Comparison of ENCODE assay signal across 18 cellular contexts in genomic region chr12:78385541-78385940, GRCh38.
DNase-seq lines count a peak whose midpoint lies in the region; TF ChIP-seq lines count a peak whose summit lies in the region.
"Had no signal": no experiment of that assay in that cellular context is flagged by ENCODE, and none has a peak within 500 bp of the region (broad histone marks: within the 10 kb centered on the region; RNA-seq: fewer than 3 reads in every experiment).

No MANE protein-coding gene starts in this region.

- CTCF ChIA-PET in MCF 10A (lab: Yijun Ruan, JAX), result no interaction called here
- CTCF ChIA-PET in mammary epithelial cell (lab: Charles Lee; ENCODE audit: low non-redundant PET), result no interaction called here
- CTCF ChIA-PET in PC-9 (lab: Charles Lee), result no interaction called here

- H3K4me1 Mint-ChIP-seq in MCF 10A (ENCODE audit: insufficient read depth, unreplicated experiment), result peaks cover 12% of the 10 kb centered on the region

- H3K36me3 ChIP-seq in mammary epithelial cell (ENCODE audit: insufficient read depth, low read length) (no peaks in the 10 kb centered on the region), PC-9 (ENCODE audit: low read depth) (no peaks in the 10 kb centered on the region)

- H3K27ac Mint-ChIP-seq in MCF 10A (ENCODE audit: low read depth, unreplicated experiment), result no peak overlapping the region

- no peaks in the 10 kb centered on the region for H4K20me1 ChIP-seq in mammary epithelial cell (ENCODE audit: insufficient read depth, low read length)
- H4K20me1 ChIP-seq in PC-9 (ENCODE audit: insufficient read depth), result no peaks in the 10 kb centered on the region

- H3K4me1 ChIP-seq in mammary epithelial cell (ENCODE audit: insufficient read depth, low read length) (no peaks in the 10 kb centered on the region), PC-9 (replicated peaks; ENCODE audit: insufficient read depth) (no peaks in the 10 kb centered on the region)

- no peak overlapping the region for H3K27ac ChIP-seq in mammary epithelial cell (ENCODE audit: insufficient read depth, low read depth, low read length)
- H3K27ac ChIP-seq in PC-9, result no peak overlapping the region
- H3K27ac ChIP-seq: 22Rv1, C4-2B had no signal

- H3K27me3 ChIP-seq in mammary epithelial cell (ENCODE audit: insufficient read depth, low read length) (no peaks in the 10 kb centered on the region), PC-9 (ENCODE audit: insufficient read depth, low read depth) (no peaks in the 10 kb centered on the region)

- in situ Hi-C loops in mammary epithelial cell (cut with MboI; ENCODE audit: low sequenced_read_pairs in 2 of 2), result no loop called here

- no peak overlapping the region for H3K9ac ChIP-seq in mammary epithelial cell (ENCODE audit: insufficient read depth, low read length)

- no peaks in the 10 kb centered on the region for H3K27me3 Mint-ChIP-seq in MCF 10A (ENCODE audit: insufficient read depth, unreplicated experiment)

- intact Hi-C loops in MCF 10A (cut with micrococcal nuclease) (no loop called here), mammary epithelial cell (cut with micrococcal nuclease) (no loop called here), PC-9 (cut with micrococcal nuclease; ENCODE audit: unreplicated experiment) (no loop called here)

- H3K9me3 Mint-ChIP-seq in MCF 10A (ENCODE audit: unreplicated experiment), result no peaks in the 10 kb centered on the region

- H3K36me3 Mint-ChIP-seq in MCF 10A (ENCODE audit: insufficient read depth, unreplicated experiment), result no peaks in the 10 kb centered on the region

- H2AFZ ChIP-seq in mammary epithelial cell (ENCODE audit: low read depth, low read length) (no peak overlapping the region), PC-9 (no peak overlapping the region)

- H3F3A ChIP-seq in PC-9 (ENCODE audit: insufficient read depth, low read depth), result no peaks in the 10 kb centered on the region

- H3K4me2 ChIP-seq in mammary epithelial cell (ENCODE audit: insufficient read depth, low read depth, low read length) (no peak overlapping the region), PC-9 (no peak overlapping the region)

- H3K9me3 ChIP-seq in mammary epithelial cell (replicated peaks; ENCODE audit: insufficient read depth, low read length) (no peaks in the 10 kb centered on the region), PC-9 (ENCODE audit: insufficient read depth, low read depth) (no peaks in the 10 kb centered on the region)

- H3K4me3 ChIP-seq in mammary epithelial cell (replicated peaks in 1 of 3; ENCODE audit: insufficient read depth in 1 of 3, low read depth in 2 of 3, low read length in 3 of 3) (no peak overlapping the region), fibroblast of the aortic adventitia (ENCODE audit: low read depth, low read length) (no peak overlapping the region), PC-9 (no peak overlapping the region)

- no peak overlapping the region for H3K4me3 Mint-ChIP-seq in MCF 10A (ENCODE audit: unreplicated experiment)

- no peaks in the 10 kb centered on the region for H3K79me2 ChIP-seq in mammary epithelial cell (ENCODE audit: insufficient read depth, low read length)
- no peaks in the 10 kb centered on the region for H3K79me2 ChIP-seq in PC-9 (ENCODE audit: low read depth)

- 0% methylated on average over 2 of the region's 2 CpGs for WGBS in mammary epithelial cell (ENCODE audit: low coverage, missing lambda C conversion rate)

- DNase-seq in MCF 10A (ENCODE audit: unreplicated experiment), result peak; percentile 30
- no peak for DNase-seq in mammary epithelial cell
- peak; percentile 24 for DNase-seq in amniotic epithelial cell (ENCODE audit: low read depth)
- DNase-seq in fibroblast of the aortic adventitia (ENCODE audit: low read depth), result peak; percentile 29
- DNase-seq in superior temporal gyrus (ENCODE audit: extremely low spot score), result peak; percentile 24
- no peak for DNase-seq in iPS-NIHi7 (ENCODE audit: extremely low spot score)
- DNase-seq in effector CD4-positive, alpha-beta T cell, result no peak
- DNase-seq in PC-9, result no peak
- DNase-seq: COR-L47, DMS153, KBM-7, NCI-H1092, NCI-H1694 treated with DMSO at 0.1 percent for 48 hours, NCI-H446 treated with DMSO at 0.1 percent for 48 hours, NCI-H774, Right ventricle myocardium superior had no signal

- BruUV-seq in MCF 10A (replicated peaks; lab: Mats Ljungman, UMichigan) (no TSS peak), mammary epithelial cell (replicated peaks; lab: Mats Ljungman, UMichigan) (no TSS peak), PC-9 (replicated peaks; lab: Mats Ljungman, UMichigan) (no TSS peak)

- no peaks in the 10 kb centered on the region for H3K9me2 ChIP-seq in PC-9 (ENCODE audit: insufficient read depth)

- TF ChIP-seq CTCF in MCF 10A (IDR thresholded peaks at IDR 0.05; ENCODE audit: unreplicated experiment), result no peak
- TF ChIP-seq CTCF in mammary epithelial cell (conservative IDR thresholded peaks at IDR 0.05 in 1 of 2, IDR thresholded peaks at IDR 0.05 in 1 of 2; ENCODE audit: extremely low read depth in 1 of 2, insufficient read depth in 1 of 2, low read depth in 1 of 2, low read length in 2 of 2), result no peak
- no peak for TF ChIP-seq CTCF in fibroblast of the aortic adventitia (IDR thresholded peaks at IDR 0.05; ENCODE audit: insufficient read depth, low read length)
- no peak for TF ChIP-seq CTCF in PC-9 (conservative IDR thresholded peaks at IDR 0.05)

- dilution Hi-C loops in mammary epithelial cell (cut with HindIII; ENCODE audit: low sequenced_read_pairs), result no loop called here

- POLR2A ChIA-PET in MCF 10A (lab: Yijun Ruan, JAX), result no interaction called here
- POLR2A ChIA-PET in PC-9 (lab: Charles Lee; ENCODE audit: unreplicated experiment), result no interaction called here

Comparison
In these comparisons a context has a peak if more than half of its experiments do, and no peak if none do; other contexts are left out.
1. DNase-seq: peak in MCF 10A (single experiment), amniotic epithelial cell (single experiment), fibroblast of the aortic adventitia (single experiment) and superior temporal gyrus (single experiment); none in mammary epithelial cell (single experiment), iPS-NIHi7 (single experiment), effector CD4-positive, alpha-beta T cell (single experiment) and PC-9 (0 of 2).